In the genomic region with DNA sequence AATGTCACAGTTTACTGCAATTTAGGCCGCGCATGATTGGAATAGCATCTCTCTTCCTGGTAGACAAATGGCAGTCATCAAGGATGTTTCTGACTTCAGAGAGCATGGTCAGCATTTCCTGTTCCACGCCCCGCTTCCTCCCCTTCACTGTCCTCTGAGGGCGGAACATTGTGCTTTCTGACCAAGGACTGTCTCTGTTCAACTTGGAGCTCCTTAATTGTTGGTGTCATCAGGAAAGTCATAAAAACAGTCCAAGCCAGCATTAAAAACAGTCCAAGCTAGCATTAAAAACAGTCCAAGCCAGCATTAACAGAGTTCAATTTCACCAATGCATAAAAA, we compare ENCODE assay signal across 19 cellular contexts.
"Had no signal": no experiment of that assay in that cellular context is flagged by ENCODE, and none has a peak within 500 bp of the region (broad histone marks: within the 10 kb centered on the region; RNA-seq: fewer than 3 reads in every experiment).

No MANE protein-coding gene starts in this region.

- H3K27me3 Mint-ChIP-seq: activated CD4-positive, alpha-beta T cell treated with anti-CD3 and anti-CD28 coated beads, Interleukin-2, amount 10 ng/mL, durations not matched to agents 24 days and 14 days had no signal

- H3K27ac Mint-ChIP-seq: activated CD4-positive, alpha-beta T cell treated with anti-CD3 and anti-CD28 coated beads, Interleukin-2, amount 10 ng/mL, durations not matched to agents 24 days and 14 days; activated CD8-positive, alpha-beta T cell treated with anti-CD3 and anti-CD28 coated beads for 36 hours; activated T-helper 2 cell treated with anti-CD3 and anti-CD28 coated beads, Interferon-gamma antibody, Interleukin-2, Interleukin-4, amounts not matched to agents 10 μg/mL and 5 μg/mL and 100 μg/mL, durations not matched to agents 14 hours and 24 hours and 36 hours; mesothelial cell of epicardium; neural progenitor cell had no signal

- H3K4me3 ChIP-seq: body of pancreas, neural progenitor cell, psoas muscle, thyroid gland had no signal

- H3K27me3 ChIP-seq: body of pancreas, foreskin keratinocyte, neural progenitor cell, thyroid gland had no signal

- H3K4me3 Mint-ChIP-seq: activated CD4-positive, alpha-beta T cell treated with anti-CD3 and anti-CD28 coated beads, Interleukin-2, amount 10 ng/mL, durations not matched to agents 24 days and 14 days; activated CD8-positive, alpha-beta T cell treated with anti-CD3 and anti-CD28 coated beads for 36 hours; endodermal cell; mesothelial cell of epicardium; neural progenitor cell had no signal

- H3K4me1 ChIP-seq: body of pancreas, foreskin keratinocyte, neural progenitor cell, psoas muscle, thyroid gland had no signal

- ATAC-seq: activated CD8-positive, alpha-beta T cell treated with anti-CD3 and anti-CD28 coated beads for 36 hours; body of pancreas; foreskin keratinocyte; psoas muscle had no signal

- H3K9ac ChIP-seq: neural progenitor cell had no signal

- H3K27ac ChIP-seq: foreskin keratinocyte, neural progenitor cell, psoas muscle, thyroid gland had no signal

- FAIRE-seq: colon, urothelium cell line had no signal

- H3K36me3 ChIP-seq: neural progenitor cell, thyroid gland had no signal

- DNase-seq: activated CD4-positive, alpha-beta T cell treated with anti-CD3 and anti-CD28 coated beads, Interleukin-2, amount 10 ng/mL, durations not matched to agents 24 days and 14 days; activated CD4-positive, CD25-positive, alpha-beta regulatory T cell; activated CD8-positive, alpha-beta T cell treated with anti-CD3 and anti-CD28 coated beads for 36 hours; activated naive CD4-positive, alpha-beta T cell treated with Interleukin-2 at 50 U/mL for 16 hours; activated T-cell treated with anti-CD3 and anti-CD28 coated beads, Interleukin-2, amount 50 U/mL, for 1 hour; body of pancreas; caudate nucleus; foreskin keratinocyte; kidney glomerular epithelial cell; psoas muscle; stimulated activated naive CD4-positive, alpha-beta T cell; T1000; thyroid gland had no signal

- H3K9me3 Mint-ChIP-seq: activated CD4-positive, alpha-beta T cell treated with anti-CD3 and anti-CD28 coated beads, Interleukin-2, amount 10 ng/mL, durations not matched to agents 24 days and 14 days; activated CD8-positive, alpha-beta T cell treated with anti-CD3 and anti-CD28 coated beads for 36 hours; activated T-helper 2 cell treated with anti-CD3 and anti-CD28 coated beads, Interferon-gamma antibody, Interleukin-2, Interleukin-4, amounts not matched to agents 10 μg/mL and 5 μg/mL and 100 μg/mL, durations not matched to agents 14 hours and 24 hours and 36 hours; endodermal cell; mesothelial cell of epicardium; neural progenitor cell had no signal

- H3K36me3 Mint-ChIP-seq: mesothelial cell of epicardium, neural progenitor cell had no signal

- H3K9me3 ChIP-seq: body of pancreas, psoas muscle, thyroid gland had no signal
